1 cellular context compared by ENCODE assay signal in genomic region chr20:35339007-35339406, GRCh38.
TF ChIP-seq lines count a peak whose summit lies in the region.

No MANE protein-coding gene starts in this region.

TF ChIP-seq in WTC11, 78 proteins besides CTCF, POLR2A, EP300 and RAD21 (continued from another document):
- TF ChIP-seq AR (CRISPR knock-in tag; IDR thresholded peaks at IDR 0.05): no peak
- no peak for TF ChIP-seq ZNF138 (CRISPR knock-in tag; conservative IDR thresholded peaks at IDR 0.05)
- TF ChIP-seq RELA (CRISPR knock-in tag; IDR thresholded peaks at IDR 0.05; ENCODE audit: borderline replicate concordance): no peak
